13 cellular contexts compared by ENCODE assay signal in the genomic region with DNA sequence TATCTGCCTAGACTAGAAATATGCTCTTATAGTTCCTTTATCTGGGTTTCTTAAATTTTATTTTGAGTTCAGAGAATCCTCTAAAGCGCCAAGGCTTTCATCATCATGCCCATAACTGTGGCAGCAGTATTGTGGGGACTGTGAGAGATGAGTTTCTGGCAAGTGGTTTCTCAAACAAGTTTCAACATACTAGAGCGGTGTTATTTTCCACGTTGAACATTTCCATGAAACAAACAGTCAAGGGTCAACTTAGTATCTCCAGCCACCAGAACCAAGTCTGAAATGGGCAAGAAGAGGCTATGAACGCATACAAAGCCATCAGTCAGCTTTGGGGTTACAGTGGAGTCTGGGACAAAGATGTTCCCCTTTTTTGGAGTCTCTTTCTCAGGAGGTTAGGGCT. TPM values are rescaled to one million over a fixed set of nuclear protein-coding genes. Genes with fewer than 3 reads are reported as not detected.
DNase-seq lines count a peak whose midpoint lies in the region; ATAC-seq and TF ChIP-seq lines count a peak whose summit lies in the region.
"Had no signal": no experiment of that assay in that cellular context is flagged by ENCODE, and none has a peak within 500 bp of the region (broad histone marks: within the 10 kb centered on the region; RNA-seq: fewer than 3 reads in every experiment).

No MANE protein-coding gene starts in this region.

- no peak overlapping the region for H3K4me3 ChIP-seq in CD8-positive, alpha-beta memory T cell (ENCODE audit: low read length)
- H3K4me3 ChIP-seq in H7 (ENCODE audit: insufficient read depth, low read depth, low read length): no peak overlapping the region
- no peak overlapping the region for H3K4me3 ChIP-seq in thyroid gland (replicated peaks in 1 of 3)
- H3K4me3 ChIP-seq: BLaER1, body of pancreas, K562 had no signal

- 76 to 96% methylated on average over 4 of the region's 4 CpGs for WGBS in thyroid gland, 2 donors

- peak overlapping the region in 6 of 7 donors; percentile 27 to 89 (median 77) for H3K4me3 Mint-ChIP-seq in CD8-positive, alpha-beta memory T cell
- H3K4me3 Mint-ChIP-seq in activated naive CD8-positive, alpha-beta T cell treated with anti-CD3 and anti-CD28 coated beads for 36 hours: peak overlapping the region; percentile 81
- no peak overlapping the region for H3K4me3 Mint-ChIP-seq in nephron
- H3K4me3 Mint-ChIP-seq: endodermal cell had no signal

- intact Hi-C loops in thyroid gland (cut with DNase I): no loop called here

- no peaks in the 10 kb centered on the region for H3K36me3 ChIP-seq in CD8-positive, alpha-beta memory T cell (ENCODE audit: insufficient read depth, low read length)
- H3K36me3 ChIP-seq in H7 (replicated peaks; ENCODE audit: control insufficient read depth, insufficient read depth, low read length) (no peaks in the 10 kb centered on the region), thyroid gland (no peaks in the 10 kb centered on the region)

- H3K4me1 ChIP-seq in CD8-positive, alpha-beta memory T cell (ENCODE audit: insufficient read depth, low read length): peaks cover 95% of the 10 kb centered on the region
- peaks cover 26 to 47% of the 10 kb centered on the region in 2 donors for H3K4me1 ChIP-seq in thyroid gland

- no peak for TF ChIP-seq POLR2A in thyroid gland (IDR thresholded peaks at IDR 0.05)

- H3K27ac ChIP-seq in CD8-positive, alpha-beta memory T cell (ENCODE audit: low read depth, low read length): no peak overlapping the region
- no peak overlapping the region for H3K27ac ChIP-seq in thyroid gland
- H3K27ac ChIP-seq: BLaER1 had no signal

- H3K27ac Mint-ChIP-seq in CD8-positive, alpha-beta memory T cell: peak overlapping the region in 7 of 8 donors; percentile 41 to 95 (median 89)
- peak overlapping the region; percentile 91 for H3K27ac Mint-ChIP-seq in activated naive CD8-positive, alpha-beta T cell treated with anti-CD3 and anti-CD28 coated beads for 36 hours
- H3K27ac Mint-ChIP-seq in nephron: peak overlapping the region in 2 of 3 experiments; percentile 7 to 37
- H3K27ac Mint-ChIP-seq: endodermal cell had no signal

- TF ChIP-seq CTCF in nephron (IDR thresholded peaks at IDR 0.05; ENCODE audit: unreplicated experiment in 3 of 3) (no peak), thyroid gland (IDR thresholded peaks at IDR 0.05) (no peak)

- no peak for ATAC-seq in GM18907 (IDR thresholded peaks at IDR 0.05; ENCODE audit: unreplicated experiment)
- ATAC-seq: body of pancreas, K562 had no signal

- POLR2A ChIA-PET in CD8-positive, alpha-beta memory T cell (lab: Charles Lee): interaction anchor here (4.8 kb wide), 1 partner anchor 41 kb away, joined by 31 read pairs; a partner anchor contains a TSS

- no peaks in the 10 kb centered on the region for H3K27me3 Mint-ChIP-seq in CD8-positive, alpha-beta memory T cell
- H3K27me3 Mint-ChIP-seq in activated naive CD8-positive, alpha-beta T cell treated with anti-CD3 and anti-CD28 coated beads for 36 hours: no peaks in the 10 kb centered on the region
- H3K27me3 Mint-ChIP-seq in nephron (ENCODE audit: low read depth): no peaks in the 10 kb centered on the region

- DNase-seq in CD8-positive, alpha-beta memory T cell: no peak
- DNase-seq in MV-4-11 (lab: John Stamatoyannopoulos, UW) (peak; percentile 80), H7 (no peak), thyroid gland (no peak)
- DNase-seq in activated naive CD8-positive, alpha-beta T cell treated with anti-CD3 and anti-CD28 coated beads for 36 hours: no peak
- DNase-seq: body of pancreas, endodermal cell, NCI-H187, NCI-H524 had no signal

- CTCF ChIA-PET in CD8-positive, alpha-beta memory T cell (lab: Charles Lee): interaction anchor here (0.8 to 1.4 kb wide), 3 partner anchors 19 to 31 kb away, joined by 3 to 5 read pairs (median 3); no protein-coding TSS in a partner anchor

- peaks cover 79 to 97% (median 96%) of the 10 kb centered on the region in 3 donors for H3K4me1 Mint-ChIP-seq in CD8-positive, alpha-beta memory T cell
- H3K4me1 Mint-ChIP-seq in activated naive CD8-positive, alpha-beta T cell treated with anti-CD3 and anti-CD28 coated beads for 36 hours: peaks cover 93% of the 10 kb centered on the region
- peaks cover 22% of the 10 kb centered on the region for H3K4me1 Mint-ChIP-seq in nephron

- H3K9me3 Mint-ChIP-seq in CD8-positive, alpha-beta memory T cell: no peaks in the 10 kb centered on the region
- no peaks in the 10 kb centered on the region for H3K9me3 Mint-ChIP-seq in activated naive CD8-positive, alpha-beta T cell treated with anti-CD3 and anti-CD28 coated beads for 36 hours
- H3K9me3 Mint-ChIP-seq in nephron: no peaks in the 10 kb centered on the region
- H3K9me3 Mint-ChIP-seq: endodermal cell had no signal

- peaks cover 0 to 28% (median 6%) of the 10 kb centered on the region in 3 donors for H3K36me3 Mint-ChIP-seq in CD8-positive, alpha-beta memory T cell
- peaks cover 18% of the 10 kb centered on the region for H3K36me3 Mint-ChIP-seq in activated naive CD8-positive, alpha-beta T cell treated with anti-CD3 and anti-CD28 coated beads for 36 hours
- H3K36me3 Mint-ChIP-seq in nephron (ENCODE audit: low read depth): peaks cover 6% of the 10 kb centered on the region

- H3K27me3 ChIP-seq in CD8-positive, alpha-beta memory T cell (ENCODE audit: insufficient read depth, low read length, poor library complexity, severe bottlenecking): no peaks in the 10 kb centered on the region
- H3K27me3 ChIP-seq in H7 (ENCODE audit: control insufficient read depth, insufficient read depth, low read length): no peaks in the 10 kb centered on the region
- no peaks in the 10 kb centered on the region for H3K27me3 ChIP-seq in thyroid gland
- H3K27me3 ChIP-seq: BLaER1, body of pancreas had no signal

- no peaks in the 10 kb centered on the region for H3K9me3 ChIP-seq in CD8-positive, alpha-beta memory T cell (ENCODE audit: low read length)
- no peaks in the 10 kb centered on the region for H3K9me3 ChIP-seq in thyroid gland
- H3K9me3 ChIP-seq: body of pancreas had no signal

RNA-seq across cellular contexts. Expression of a gene that starts 40.3 kb away (rescaled TPM):
- 10 to 100 TPM; 32.9 to 33.3 TPM for total RNA-seq in CD8-positive, alpha-beta memory T cell
- polyA plus RNA-seq in CD8-positive, alpha-beta memory T cell: 13.7 TPM
- 10 to 100 TPM; 22.0 to 25.1 TPM for total RNA-seq in activated naive CD8-positive, alpha-beta T cell treated with anti-CD3 and anti-CD28 coated beads for 36 hours
- 40.7 and 62.7 TPM in 2 replicates for total RNA-seq in H7 (2014; rRNA removed; shearing (Covaris generic))
- total RNA-seq in thyroid gland: 10 to 100 TPM; 22.6 to 26.9 (median 24.8) TPM

Comparison
In these comparisons a context has a peak if more than half of its experiments do, and no peak if none do; other contexts are left out.
1. H3K27ac Mint-ChIP-seq: peak in every context shown above with its lines; median percentile 91 in activated naive CD8-positive, alpha-beta T cell treated with anti-CD3 and anti-CD28 coated beads for 36 hours; 89 in CD8-positive, alpha-beta memory T cell; 22 in nephron.
2. H3K4me3 Mint-ChIP-seq: peak in CD8-positive, alpha-beta memory T cell (6 of 7) and activated naive CD8-positive, alpha-beta T cell treated with anti-CD3 and anti-CD28 coated beads for 36 hours (single experiment); none in nephron (0 of 3).